8 cellular contexts compared by ENCODE assay signal in genomic region chr2:144550084-144550483, GRCh38.
"Had no signal": no experiment of that assay in that cellular context is flagged by ENCODE, and none has a peak within 500 bp of the region (broad histone marks: within the 10 kb centered on the region; RNA-seq: fewer than 3 reads in every experiment).

No MANE protein-coding gene starts in this region.

- H3K36me3 Mint-ChIP-seq: IgD-negative memory B cell had no signal

- H2AFZ ChIP-seq: GM23248 had no signal

- ATAC-seq: HCT116 had no signal

- H3K9me3 ChIP-seq: HAP-1 had no signal

- H3K4me3 ChIP-seq: GM23248, HAP-1 had no signal

- H3K9me3 Mint-ChIP-seq: HFFc6 had no signal

- H3K36me3 ChIP-seq: HAP-1 had no signal

- DNase-seq: GM23248, GOT3, H7, HFFc6, KG1 had no signal

- H3K9ac ChIP-seq: GM23248 had no signal

- H3K27ac Mint-ChIP-seq: IgD-negative memory B cell had no signal

- H3K4me3 Mint-ChIP-seq: HFFc6, IgD-negative memory B cell had no signal

- H3K27ac ChIP-seq: GM23248 had no signal
